In the genomic region with DNA sequence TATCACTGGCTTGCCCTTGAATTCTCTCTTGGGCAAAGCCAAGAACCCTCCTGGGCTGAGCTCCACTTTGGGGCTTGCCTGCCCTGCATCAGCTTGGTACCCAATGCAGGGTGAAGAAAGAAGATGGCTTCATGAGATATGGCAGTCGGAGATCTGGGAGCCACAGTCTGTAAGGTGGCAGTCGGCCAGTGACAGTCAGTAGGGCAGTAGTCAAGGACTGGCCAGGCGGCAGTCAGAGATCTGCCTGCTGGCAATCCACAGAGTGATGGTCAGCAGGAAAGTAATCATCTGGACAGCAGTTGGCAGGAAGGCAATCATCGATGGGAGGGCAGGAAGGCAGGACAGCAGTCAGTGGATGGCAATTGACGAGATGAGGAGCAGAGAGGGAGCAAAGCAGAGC, we compare ENCODE assay signal across 2 cellular contexts.
TF ChIP-seq lines count a peak whose summit lies in the region.

No MANE protein-coding gene starts in this region.

TF ChIP-seq in A549, 52 proteins besides CTCF, POLR2A, EP300 and RAD21:
- TF ChIP-seq EHMT2 (IDR thresholded peaks at IDR 0.05; ENCODE audit: low read depth), result no peak
- no peak for TF ChIP-seq MAFK (IDR thresholded peaks at IDR 0.05; ENCODE audit: partially characterized antibody)
- TF ChIP-seq FOSB (CRISPR knock-in tag; IDR thresholded peaks at IDR 0.05), result no peak
- no peak for TF ChIP-seq FOSL2 (IDR thresholded peaks at IDR 0.05)
- TF ChIP-seq FOSL2 (CRISPR knock-in tag; IDR thresholded peaks at IDR 0.05), result no peak
- no peak for TF ChIP-seq CHD2 (IDR thresholded peaks at IDR 0.05; ENCODE audit: low read length, partially characterized antibody)
- no peak for TF ChIP-seq PBX3 (IDR thresholded peaks at IDR 0.05)
- TF ChIP-seq ZC3H11A (IDR thresholded peaks at IDR 0.05), result no peak

TF ChIP-seq in SK-N-SH, 30 proteins besides CTCF, POLR2A, EP300 and RAD21:
- peak; percentile 95 for TF ChIP-seq GATA2 (CRISPR knock-in tag; IDR thresholded peaks at IDR 0.05)
- TF ChIP-seq RCOR1 (IDR thresholded peaks at IDR 0.05; ENCODE audit: low read length), result 0 out of 2 replicates have a peak, but pooled peaks have one; percentile 12
- no peak for TF ChIP-seq FOXM1 (IDR thresholded peaks at IDR 0.05; ENCODE audit: low read depth)
